24 cellular contexts compared by ENCODE assay signal in genomic region chr16:17372383-17372782, GRCh38.
DNase-seq lines count a peak whose midpoint lies in the region; ATAC-seq and TF ChIP-seq lines count a peak whose summit lies in the region.
"Had no signal": no experiment of that assay in that cellular context is flagged by ENCODE, and none has a peak within 500 bp of the region (broad histone marks: within the 10 kb centered on the region; RNA-seq: fewer than 3 reads in every experiment).

No MANE protein-coding gene starts in this region.

- H3K9me3 ChIP-seq in cardiac muscle cell (ENCODE audit: low read depth) (no peaks in the 10 kb centered on the region), PC-3 (ENCODE audit: low read length) (no peaks in the 10 kb centered on the region), psoas muscle (no peaks in the 10 kb centered on the region)
- H3K9me3 ChIP-seq: gastroesophageal sphincter, lower lobe of right lung, ovary, sigmoid colon, SJCRH30, stomach, upper lobe of right lung had no signal

- TF ChIP-seq POLR2A in erythroblast (IDR thresholded peaks at IDR 0.05; ENCODE audit: low read length), result no peak

- H3K9me3 Mint-ChIP-seq in effector memory CD8-positive, alpha-beta T cell, result peaks cover under 1 to 6% of the 10 kb centered on the region in 2 donors
- H3K9me3 Mint-ChIP-seq: activated naive CD4-positive, alpha-beta T cell treated with anti-CD3 and anti-CD28 coated beads, Interleukin-2, amount 50 U/mL, for 24 hours; H9 had no signal

- ATAC-seq in left ventricle myocardium superior, result no peak
- ATAC-seq in PC-3, result no peak
- ATAC-seq in effector memory CD8-positive, alpha-beta T cell (replicated peaks), result no peak
- ATAC-seq in psoas muscle, result no peak
- ATAC-seq: gastroesophageal sphincter, lower lobe of right lung, upper lobe of right lung had no signal

- no peaks in the 10 kb centered on the region for H3K9me2 ChIP-seq in PC-3 (replicated peaks; ENCODE audit: low read length)

- no peak overlapping the region for H3K4me3 Mint-ChIP-seq in effector memory CD8-positive, alpha-beta T cell
- H3K4me3 Mint-ChIP-seq: activated naive CD4-positive, alpha-beta T cell treated with anti-CD3 and anti-CD28 coated beads, Interleukin-2, amount 50 U/mL, for 24 hours; brain; H9 had no signal

- no peaks in the 10 kb centered on the region for H3K27me3 Mint-ChIP-seq in effector memory CD8-positive, alpha-beta T cell
- H3K27me3 Mint-ChIP-seq: activated naive CD4-positive, alpha-beta T cell treated with anti-CD3 and anti-CD28 coated beads, Interleukin-2, amount 50 U/mL, for 24 hours had no signal

- DNase-seq in cardiac muscle cell (ENCODE audit: low read depth in 1 of 2, low spot score in 1 of 2), result peak; percentile 30 to 37
- no peak for DNase-seq in left ventricle myocardium superior
- peak; percentile 2 to 3 for DNase-seq in erythroblast (lab: John Stamatoyannopoulos, UW)
- DNase-seq in PC-3, result no peak
- no peak for DNase-seq in effector memory CD8-positive, alpha-beta T cell
- DNase-seq in psoas muscle, result no peak
- DNase-seq in NCI-H1694 treated with DMSO at 0.1 percent for 48 hours (lab: John Stamatoyannopoulos, UW), result no peak
- DNase-seq: activated CD4-positive, alpha-beta T cell treated with anti-CD3 and anti-CD28 coated beads, Interleukin-2, amount 50 U/mL, for 4 hours; H9; KBM-7; lower lobe of right lung; NCI-H1092 treated with DMSO at 0.1 percent for 48 hours; NCI-H524 treated with DMSO at 0.1 percent for 48 hours; ovary; sigmoid colon; SJCRH30; stomach; upper lobe of right lung had no signal

- H3K4me2 ChIP-seq in PC-3 (ENCODE audit: low read length), result no peak overlapping the region

- no peak for TF ChIP-seq CTCF in cardiac muscle cell (IDR thresholded peaks at IDR 0.05; ENCODE audit: low read depth, low read length)
- no peak for TF ChIP-seq CTCF in PC-3 (conservative IDR thresholded peaks at IDR 0.05; ENCODE audit: low read depth, low read length)
- no peak for TF ChIP-seq CTCF in psoas muscle (IDR thresholded peaks at IDR 0.05)

- H4K20me1 ChIP-seq in PC-3 (ENCODE audit: low read length), result no peaks in the 10 kb centered on the region

- 81 to 86% (median 85%) methylated on average over 5 of the region's 5 CpGs for WGBS in psoas muscle, 3 donors

- CTCF ChIA-PET in PC-3 (lab: Charles Lee), result no interaction called here

- peaks cover 24% of the 10 kb centered on the region for H3K36me3 Mint-ChIP-seq in effector memory CD8-positive, alpha-beta T cell (ENCODE audit: insufficient read depth)
- H3K36me3 Mint-ChIP-seq: activated naive CD4-positive, alpha-beta T cell treated with anti-CD3 and anti-CD28 coated beads, Interleukin-2, amount 50 U/mL, for 24 hours; brain had no signal

- H3K27ac Mint-ChIP-seq in effector memory CD8-positive, alpha-beta T cell, result no peak overlapping the region
- H3K27ac Mint-ChIP-seq: activated naive CD4-positive, alpha-beta T cell treated with anti-CD3 and anti-CD28 coated beads, Interleukin-2, amount 50 U/mL, for 24 hours; H9 had no signal

- no peak overlapping the region for H3K27ac ChIP-seq in cardiac muscle cell
- H3K27ac ChIP-seq in PC-3 (ENCODE audit: low read length), result no peak overlapping the region
- no peak overlapping the region for H3K27ac ChIP-seq in psoas muscle
- H3K27ac ChIP-seq: coronary artery, HL-60, lower lobe of right lung, ovary, SJCRH30, stomach, upper lobe of right lung had no signal

- peaks cover 56 to 65% of the 10 kb centered on the region in 2 donors for H3K4me1 Mint-ChIP-seq in effector memory CD8-positive, alpha-beta T cell (ENCODE audit: low read depth in 2 of 2)

- BruUV-seq in PC-3 (replicated peaks; lab: Mats Ljungman, UMichigan), result no TSS peak

- no peak overlapping the region for H3K4me3 ChIP-seq in cardiac muscle cell
- H3K4me3 ChIP-seq in PC-3 (ENCODE audit: low read length), result no peak overlapping the region
- no peak overlapping the region for H3K4me3 ChIP-seq in psoas muscle
- H3K4me3 ChIP-seq: coronary artery, gastroesophageal sphincter, lower lobe of right lung, ovary, sigmoid colon, SJCRH30, stomach, upper lobe of right lung had no signal

- H3K4me1 ChIP-seq in cardiac muscle cell (ENCODE audit: low read depth) (peaks cover 24% of the 10 kb centered on the region), PC-3 (ENCODE audit: insufficient read depth, low read length) (no peaks in the 10 kb centered on the region), psoas muscle (peaks cover 12% of the 10 kb centered on the region)
- H3K4me1 ChIP-seq: SJCRH30 had no signal

- intact Hi-C loops in left ventricle myocardium superior (cut with micrococcal nuclease), result no loop called here
- intact Hi-C loops in PC-3 (cut with micrococcal nuclease), result no loop called here
- intact Hi-C loops in psoas muscle (cut with DNase I), result no loop called here

- H3F3A ChIP-seq in PC-3 (ENCODE audit: low read length, unreplicated experiment), result no peaks in the 10 kb centered on the region

- H3K36me3 ChIP-seq in cardiac muscle cell, result no peaks in the 10 kb centered on the region
- no peaks in the 10 kb centered on the region for H3K36me3 ChIP-seq in PC-3 (ENCODE audit: low read depth, low read length)
- no peaks in the 10 kb centered on the region for H3K36me3 ChIP-seq in psoas muscle (ENCODE audit: insufficient read depth in 1 of 2, low read depth in 1 of 2)
- H3K36me3 ChIP-seq: gastroesophageal sphincter, lower lobe of right lung, ovary, sigmoid colon, SJCRH30, stomach, upper lobe of right lung had no signal

- POLR2A ChIA-PET in PC-3 (lab: Charles Lee; ENCODE audit: unreplicated experiment), result no interaction called here

- no peak overlapping the region for H3K9ac ChIP-seq in PC-3 (ENCODE audit: low read length)

- H3K27me3 ChIP-seq in cardiac muscle cell (no peaks in the 10 kb centered on the region), PC-3 (ENCODE audit: low read length) (no peaks in the 10 kb centered on the region), psoas muscle (ENCODE audit: insufficient read depth in 3 of 3, low read length in 2 of 3) (no peaks in the 10 kb centered on the region)
- H3K27me3 ChIP-seq: gastroesophageal sphincter, ovary, sigmoid colon, stomach, upper lobe of right lung had no signal

- no peak overlapping the region for H2AFZ ChIP-seq in PC-3 (ENCODE audit: low read length)

- no peaks in the 10 kb centered on the region for H3K79me2 ChIP-seq in PC-3 (ENCODE audit: low read length)

TF ChIP-seq in PFSK-1, 5 proteins besides CTCF, POLR2A, EP300 and RAD21:
- no peak for TF ChIP-seq TAF1 (IDR thresholded peaks at IDR 0.05; ENCODE audit: borderline replicate concordance, insufficient read depth, low read length)
- TF ChIP-seq REST (IDR thresholded peaks at IDR 0.05; ENCODE audit: insufficient read depth in 1 of 2, low read depth in 2 of 2, low read length in 2 of 2), result peak; percentile 87 to 96
- no peak for TF ChIP-seq FOXP2 (optimal IDR thresholded peaks at IDR 0.05; ENCODE audit: borderline replicate concordance, extremely low read depth, extremely low read length, insufficient read depth)
- TF ChIP-seq SIN3A (IDR thresholded peaks at IDR 0.05; ENCODE audit: borderline replicate concordance, insufficient read depth, low read length), result no peak
- no peak for TF ChIP-seq POLR2AphosphoS5 (IDR thresholded peaks at IDR 0.05; ENCODE audit: low read depth, low read length)

Comparison
In these comparisons a context has a peak if more than half of its experiments do, and no peak if none do; other contexts are left out.
1. DNase-seq: peak in cardiac muscle cell (2 of 2) and erythroblast (2 of 2); none in left ventricle myocardium superior (single experiment), PC-3 (single experiment), effector memory CD8-positive, alpha-beta T cell (0 of 3), psoas muscle (0 of 2) and NCI-H1694 treated with DMSO at 0.1 percent for 48 hours (single experiment).